ENCODE assay signal across 13 cellular contexts in genomic region chr10:119668461-119668860, GRCh38. TPM values are rescaled to one million over a fixed set of nuclear protein-coding genes. Genes with fewer than 3 reads are reported as not detected.
DNase-seq lines count a peak whose midpoint lies in the region; ATAC-seq and TF ChIP-seq lines count a peak whose summit lies in the region.
"Had no signal": no experiment of that assay in that cellular context is flagged by ENCODE, and none has a peak within 500 bp of the region (broad histone marks: within the 10 kb centered on the region; RNA-seq: fewer than 3 reads in every experiment).

No MANE protein-coding gene starts in this region.

- 82 to 86% methylated on average over 6 of the region's 6 CpGs for WGBS in lower leg skin, 2 donors

- CTCF ChIA-PET in activated CD8-positive, alpha-beta T cell treated with anti-CD3 and anti-CD28 coated beads, Interleukin-2, amount 10 ng/mL, durations not matched to agents 7 days and 5 days (lab: Charles Lee) = interaction anchor here (0.8 kb wide), 1 partner anchor 26 kb away, joined by 3 read pairs; no protein-coding TSS in a partner anchor
- CTCF ChIA-PET in activated CD8-positive, alpha-beta T cell treated with anti-CD3 and anti-CD28 coated beads for 36 hours (lab: Charles Lee) = interaction anchor here (0.7 to 0.9 kb wide), 2 partner anchors 9 to 78 kb away, joined by 3 read pairs; no protein-coding TSS in a partner anchor

- no peaks in the 10 kb centered on the region for H3K9me3 Mint-ChIP-seq in activated CD8-positive, alpha-beta T cell treated with anti-CD3 and anti-CD28 coated beads, Interleukin-2, amount 10 ng/mL, durations not matched to agents 7 days and 5 days (ENCODE audit: insufficient read depth)
- H3K9me3 Mint-ChIP-seq in activated CD8-positive, alpha-beta T cell treated with anti-CD3 and anti-CD28 coated beads for 36 hours = no peaks in the 10 kb centered on the region
- H3K9me3 Mint-ChIP-seq in nephron (no peaks in the 10 kb centered on the region), type B pancreatic cell (no peaks in the 10 kb centered on the region)
- H3K9me3 Mint-ChIP-seq: activated T-cell treated with anti-CD3 and anti-CD28 coated beads, Interleukin-2, amount 50 U/mL, for 24 hours had no signal

- TF ChIP-seq CTCF in activated CD8-positive, alpha-beta T cell treated with anti-CD3 and anti-CD28 coated beads for 36 hours (IDR thresholded peaks at IDR 0.05) = no peak
- TF ChIP-seq CTCF in coronary artery (IDR thresholded peaks at IDR 0.05) (no peak), nephron (IDR thresholded peaks at IDR 0.05; ENCODE audit: unreplicated experiment in 3 of 3) (no peak), type B pancreatic cell (conservative IDR thresholded peaks at IDR 0.05) (no peak), lower leg skin (IDR thresholded peaks at IDR 0.05) (no peak)

- POLR2A ChIA-PET in activated CD8-positive, alpha-beta T cell treated with anti-CD3 and anti-CD28 coated beads, Interleukin-2, amount 10 ng/mL, durations not matched to agents 7 days and 5 days (lab: Charles Lee) = no interaction called here
- POLR2A ChIA-PET in activated CD8-positive, alpha-beta T cell treated with anti-CD3 and anti-CD28 coated beads for 36 hours (lab: Charles Lee) = no interaction called here

- H3K36me3 Mint-ChIP-seq in activated CD8-positive, alpha-beta T cell treated with anti-CD3 and anti-CD28 coated beads, Interleukin-2, amount 10 ng/mL, durations not matched to agents 7 days and 5 days (ENCODE audit: low read depth) = peaks cover 19% of the 10 kb centered on the region
- peaks cover 12% of the 10 kb centered on the region for H3K36me3 Mint-ChIP-seq in activated CD8-positive, alpha-beta T cell treated with anti-CD3 and anti-CD28 coated beads for 36 hours (ENCODE audit: low read depth)
- peaks cover 34% of the 10 kb centered on the region for H3K36me3 Mint-ChIP-seq in nephron (ENCODE audit: low read depth)
- H3K36me3 Mint-ChIP-seq in type B pancreatic cell = peaks cover 6% of the 10 kb centered on the region

- TF ChIP-seq POLR2A in lower leg skin (IDR thresholded peaks at IDR 0.05) = no peak

- DNase-seq in activated CD8-positive, alpha-beta T cell treated with anti-CD3 and anti-CD28 coated beads, Interleukin-2, amount 10 ng/mL, durations not matched to agents 7 days and 5 days = no peak
- DNase-seq in activated CD8-positive, alpha-beta T cell treated with anti-CD3 and anti-CD28 coated beads for 36 hours = no peak
- DNase-seq in coronary artery (ENCODE audit: low spot score) (no peak), type B pancreatic cell (ENCODE audit: extremely low spot score, unreplicated experiment) (no peak), lower leg skin (ENCODE audit: low spot score in 2 of 2) (no peak), OCI-M2 (lab: John Stamatoyannopoulos, UW; ENCODE audit: unreplicated experiment) (no peak), iPS-NIHi7 (ENCODE audit: extremely low spot score) (no peak)
- DNase-seq: activated T-cell treated with anti-CD3 and anti-CD28 coated beads, Interleukin-2, amount 50 U/mL, for 24 hours; central memory CD4-positive, alpha-beta T cell; NCI-H1048; small intestine; upper lobe of right lung had no signal

- peaks cover 15% of the 10 kb centered on the region for H3K4me1 Mint-ChIP-seq in activated CD8-positive, alpha-beta T cell treated with anti-CD3 and anti-CD28 coated beads, Interleukin-2, amount 10 ng/mL, durations not matched to agents 7 days and 5 days (ENCODE audit: low read depth)
- peaks cover 14% of the 10 kb centered on the region for H3K4me1 Mint-ChIP-seq in activated CD8-positive, alpha-beta T cell treated with anti-CD3 and anti-CD28 coated beads for 36 hours (ENCODE audit: low read depth)
- H3K4me1 Mint-ChIP-seq in nephron (peaks cover 48% of the 10 kb centered on the region), type B pancreatic cell (ENCODE audit: unreplicated experiment) (peaks cover 35% of the 10 kb centered on the region)

- H3K4me3 Mint-ChIP-seq in activated CD8-positive, alpha-beta T cell treated with anti-CD3 and anti-CD28 coated beads, Interleukin-2, amount 10 ng/mL, durations not matched to agents 7 days and 5 days = no peak overlapping the region
- H3K4me3 Mint-ChIP-seq in activated CD8-positive, alpha-beta T cell treated with anti-CD3 and anti-CD28 coated beads for 36 hours = no peak overlapping the region
- H3K4me3 Mint-ChIP-seq in nephron (peak overlapping the region in 1 of 3 experiments; percentile 1), type B pancreatic cell (peak overlapping the region; percentile 1)
- H3K4me3 Mint-ChIP-seq: activated T-cell treated with anti-CD3 and anti-CD28 coated beads, Interleukin-2, amount 50 U/mL, for 24 hours had no signal

- H3K27ac Mint-ChIP-seq in activated CD8-positive, alpha-beta T cell treated with anti-CD3 and anti-CD28 coated beads, Interleukin-2, amount 10 ng/mL, durations not matched to agents 7 days and 5 days = peak overlapping the region; percentile 19
- H3K27ac Mint-ChIP-seq in activated CD8-positive, alpha-beta T cell treated with anti-CD3 and anti-CD28 coated beads for 36 hours = no peak overlapping the region
- peak overlapping the region; percentile 10 to 89 (median 35) for H3K27ac Mint-ChIP-seq in nephron
- peak overlapping the region; percentile 45 for H3K27ac Mint-ChIP-seq in type B pancreatic cell

- H3K27me3 Mint-ChIP-seq in activated CD8-positive, alpha-beta T cell treated with anti-CD3 and anti-CD28 coated beads, Interleukin-2, amount 10 ng/mL, durations not matched to agents 7 days and 5 days (ENCODE audit: low read depth) = no peaks in the 10 kb centered on the region
- no peaks in the 10 kb centered on the region for H3K27me3 Mint-ChIP-seq in activated CD8-positive, alpha-beta T cell treated with anti-CD3 and anti-CD28 coated beads for 36 hours
- no peaks in the 10 kb centered on the region for H3K27me3 Mint-ChIP-seq in nephron (ENCODE audit: low read depth)
- H3K27me3 Mint-ChIP-seq in type B pancreatic cell = no peaks in the 10 kb centered on the region
- H3K27me3 Mint-ChIP-seq: activated T-cell treated with anti-CD3 and anti-CD28 coated beads, Interleukin-2, amount 50 U/mL, for 24 hours had no signal

- intact Hi-C loops in activated CD8-positive, alpha-beta T cell treated with anti-CD3 and anti-CD28 coated beads for 36 hours (cut with micrococcal nuclease) = no loop called here
- intact Hi-C loops in lower leg skin (cut with DNase I; ENCODE audit: low total_unique reads) = no loop called here

- peak overlapping the region; percentile 81 to 89 for H3K27ac ChIP-seq in coronary artery
- H3K27ac ChIP-seq: upper lobe of right lung had no signal

- peak overlapping the region; percentile 54 for H3K4me3 ChIP-seq in coronary artery
- H3K4me3 ChIP-seq in lower leg skin (ENCODE audit: low read depth, poor library complexity, severe bottlenecking) = no peak overlapping the region
- H3K4me3 ChIP-seq: upper lobe of right lung had no signal

- ATAC-seq in activated CD8-positive, alpha-beta T cell treated with anti-CD3 and anti-CD28 coated beads, Interleukin-2, amount 10 ng/mL, durations not matched to agents 7 days and 5 days = no peak
- ATAC-seq in activated CD8-positive, alpha-beta T cell treated with anti-CD3 and anti-CD28 coated beads for 36 hours = no peak

RNA-seq across cellular contexts. Expression of gene BAG3, which starts 17.3 kb away (rescaled TPM):
- total RNA-seq in activated CD8-positive, alpha-beta T cell treated with anti-CD3 and anti-CD28 coated beads, Interleukin-2, amount 10 ng/mL, durations not matched to agents 7 days and 5 days = 10 to 100 TPM; 14.2 to 14.7 TPM
- 10 to 100 TPM; 13.4 to 14.3 TPM for total RNA-seq in activated CD8-positive, alpha-beta T cell treated with anti-CD3 and anti-CD28 coated beads for 36 hours
- total RNA-seq in type B pancreatic cell (ENCODE audit: low replicate concordance) (24.9 and 29.3 TPM in 2 replicates), lower leg skin (10 to 100 TPM; 55.5 to 87.8 (median 77.9) TPM)

RNA-seq across cellular contexts. Expression of gene INPP5F, which starts 57.4 kb away (rescaled TPM):
- total RNA-seq in activated CD8-positive, alpha-beta T cell treated with anti-CD3 and anti-CD28 coated beads, Interleukin-2, amount 10 ng/mL, durations not matched to agents 7 days and 5 days = 10 to 100 TPM; 15.9 to 17.6 TPM
- 10 to 100 TPM; 10.7 TPM for total RNA-seq in activated CD8-positive, alpha-beta T cell treated with anti-CD3 and anti-CD28 coated beads for 36 hours
- 47.4 and 48.1 TPM in 2 replicates for total RNA-seq in type B pancreatic cell (ENCODE audit: low replicate concordance)
- total RNA-seq in lower leg skin = 10 to 100 TPM; 13.8 to 17.1 (median 15.0) TPM
